Comparison of ENCODE assay signal across 24 cellular contexts in genomic region chr3:154745925-154746324, GRCh38.
A peak's percentile ranks its signal among the peaks of the same experiment; 100 is the strongest.
DNase-seq lines count a peak whose midpoint lies in the region; ATAC-seq and TF ChIP-seq lines count a peak whose summit lies in the region.
"Had no signal": no experiment of that assay in that cellular context is flagged by ENCODE, and none has a peak within 500 bp of the region (broad histone marks: within the 10 kb centered on the region; RNA-seq: fewer than 3 reads in every experiment).

No MANE protein-coding gene starts in this region.

- H3K9me3 ChIP-seq in GM23248 (ENCODE audit: low read depth) (no peaks in the 10 kb centered on the region), PC-3 (ENCODE audit: low read length) (no peaks in the 10 kb centered on the region)
- H3K9me3 ChIP-seq: thyroid gland had no signal

- H3K4me3 ChIP-seq in GM23248: no peak overlapping the region
- H3K4me3 ChIP-seq in PC-3 (ENCODE audit: low read length): no peak overlapping the region
- H3K4me3 ChIP-seq in fibroblast of pulmonary artery (replicated peaks; ENCODE audit: low read depth, low read length): no peak overlapping the region
- H3K4me3 ChIP-seq: neural progenitor cell, thyroid gland had no signal

- H3K9me2 ChIP-seq in GM23248 (ENCODE audit: insufficient read depth) (no peaks in the 10 kb centered on the region), PC-3 (replicated peaks; ENCODE audit: low read length) (no peaks in the 10 kb centered on the region)

- peak; percentile 60 for TF ChIP-seq CTCF in PC-3 (conservative IDR thresholded peaks at IDR 0.05; ENCODE audit: low read depth, low read length)
- peak; percentile 13 for TF ChIP-seq CTCF in fibroblast of pulmonary artery (IDR thresholded peaks at IDR 0.05; ENCODE audit: low read length, missing control alignments)

- H3K27ac ChIP-seq in GM23248: no peak overlapping the region
- H3K27ac ChIP-seq in PC-3 (ENCODE audit: low read length): no peak overlapping the region
- H3K27ac ChIP-seq: neural progenitor cell, thyroid gland had no signal

- 0 out of 2 replicates have a peak, but pooled peaks have one; percentile 40 for ATAC-seq in PC-3
- ATAC-seq: stimulated activated memory B cell treated with anti-CD40 and anti-IgM and Interleukin-4, amounts not matched to agents 10 μg/mL and 1 μg/mL and 100 μg/mL, for 72 hours had no signal

- H3K9me3 Mint-ChIP-seq in activated T-helper 2 cell treated with anti-CD3 and anti-CD28 coated beads, Interferon-gamma antibody, Interleukin-2, Interleukin-4, amounts not matched to agents 10 μg/mL and 5 μg/mL and 100 μg/mL, durations not matched to agents 14 hours and 24 hours and 36 hours: peaks cover 11% of the 10 kb centered on the region

- H3K27ac Mint-ChIP-seq in activated T-helper 2 cell treated with anti-CD3 and anti-CD28 coated beads, Interferon-gamma antibody, Interleukin-2, Interleukin-4, amounts not matched to agents 10 μg/mL and 5 μg/mL and 100 μg/mL, durations not matched to agents 14 hours and 24 hours and 36 hours: no peak overlapping the region
- H3K27ac Mint-ChIP-seq: CD4-positive, alpha-beta T cell; endodermal cell; neural progenitor cell; stimulated activated memory B cell treated with anti-CD40 and anti-IgM and Interleukin-4, amounts not matched to agents 10 μg/mL and 1 μg/mL and 100 μg/mL, for 72 hours had no signal

- DNase-seq in DMS 273 (lab: John Stamatoyannopoulos, UW; ENCODE audit: unreplicated experiment) (peak; percentile 22), DMS 273 treated with DMSO at 0.1 percent for 48 hours (lab: John Stamatoyannopoulos, UW) (no peak), GM23248 (peak; percentile 5), PC-3 (peak; percentile 25), fibroblast of pulmonary artery (ENCODE audit: low read depth) (no peak), AG08395 (ENCODE audit: low spot score) (no peak)
- DNase-seq in activated T-helper 2 cell treated with anti-CD3 and anti-CD28 coated beads, Interferon-gamma antibody, Interleukin-2, Interleukin-4, amounts not matched to agents 10 μg/mL and 5 μg/mL and 100 μg/mL, durations not matched to agents 14 hours and 24 hours and 36 hours (ENCODE audit: low spot score): no peak
- no peak for DNase-seq in effector CD4-positive, alpha-beta T cell
- DNase-seq: 8988T; activated CD4-positive, alpha-beta T cell treated with anti-CD3 and anti-CD28 coated beads for 4 hours; activated CD8-positive, alpha-beta memory T cell treated with anti-CD3 and anti-CD28 coated beads, Interleukin-2, amount 50 U/mL, for 4 hours; activated naive CD4-positive, alpha-beta T cell treated with Interleukin-2 at 50 U/mL for 16 hours; aorta; CD4-positive, alpha-beta T cell; endodermal cell; foreskin fibroblast; midbrain; NCI-H2081 treated with DMSO at 0.1 percent for 48 hours; NK-92 treated with Interleukin-12 subunit alpha and Interleukin-12 subunit beta, amount 100 ng/mL, for 24 hours; SIG-M5; T-helper 9 cell had no signal

- H2AFZ ChIP-seq in GM23248: no peak overlapping the region
- no peak overlapping the region for H2AFZ ChIP-seq in PC-3 (ENCODE audit: low read length)
- H2AFZ ChIP-seq: neural progenitor cell had no signal

- no peaks in the 10 kb centered on the region for H3K79me2 ChIP-seq in GM23248 (ENCODE audit: insufficient read depth)
- no peaks in the 10 kb centered on the region for H3K79me2 ChIP-seq in PC-3 (ENCODE audit: low read length)

- no peak overlapping the region for H3K4me2 ChIP-seq in GM23248 (ENCODE audit: unreplicated experiment)
- no peak overlapping the region for H3K4me2 ChIP-seq in PC-3 (ENCODE audit: low read length)
- H3K4me2 ChIP-seq: neural progenitor cell had no signal

- CTCF ChIA-PET in PC-3 (lab: Charles Lee): no interaction called here

- H3K4me1 ChIP-seq in GM23248 (ENCODE audit: insufficient read depth) (no peaks in the 10 kb centered on the region), PC-3 (ENCODE audit: insufficient read depth, low read length) (no peaks in the 10 kb centered on the region)
- H3K4me1 ChIP-seq: neural progenitor cell, thyroid gland had no signal

- H3K36me3 ChIP-seq in GM23248 (ENCODE audit: low read depth) (no peaks in the 10 kb centered on the region), PC-3 (ENCODE audit: low read depth, low read length) (no peaks in the 10 kb centered on the region)
- H3K36me3 ChIP-seq: neural progenitor cell, thyroid gland had no signal

- POLR2A ChIA-PET in PC-3 (lab: Charles Lee; ENCODE audit: unreplicated experiment): interaction anchor here (0.6 kb wide), 1 partner anchor 893 kb away, joined by 3 read pairs; no protein-coding TSS in a partner anchor

- no peaks in the 10 kb centered on the region for H3F3A ChIP-seq in GM23248 (ENCODE audit: insufficient read depth)
- no peaks in the 10 kb centered on the region for H3F3A ChIP-seq in PC-3 (ENCODE audit: low read length, unreplicated experiment)

- H3K36me3 Mint-ChIP-seq in activated T-helper 2 cell treated with anti-CD3 and anti-CD28 coated beads, Interferon-gamma antibody, Interleukin-2, Interleukin-4, amounts not matched to agents 10 μg/mL and 5 μg/mL and 100 μg/mL, durations not matched to agents 14 hours and 24 hours and 36 hours (ENCODE audit: low read depth): no peaks in the 10 kb centered on the region
- H3K36me3 Mint-ChIP-seq: neural progenitor cell; stimulated activated memory B cell treated with anti-CD40 and anti-IgM and Interleukin-4, amounts not matched to agents 10 μg/mL and 1 μg/mL and 100 μg/mL, for 72 hours had no signal

- H3K27me3 ChIP-seq in GM23248 (replicated peaks; ENCODE audit: insufficient read depth): no peaks in the 10 kb centered on the region
- H3K27me3 ChIP-seq in PC-3 (ENCODE audit: low read length): peaks cover 12% of the 10 kb centered on the region; the same call in 1 of the 2 replicates
- H3K27me3 ChIP-seq: neural progenitor cell, thyroid gland had no signal

- H3K9ac ChIP-seq in GM23248 (no peak overlapping the region), PC-3 (ENCODE audit: low read length) (no peak overlapping the region)
- H3K9ac ChIP-seq: neural progenitor cell had no signal

- H3K4me1 Mint-ChIP-seq in activated T-helper 2 cell treated with anti-CD3 and anti-CD28 coated beads, Interferon-gamma antibody, Interleukin-2, Interleukin-4, amounts not matched to agents 10 μg/mL and 5 μg/mL and 100 μg/mL, durations not matched to agents 14 hours and 24 hours and 36 hours (ENCODE audit: low read depth): no peaks in the 10 kb centered on the region
- H3K4me1 Mint-ChIP-seq: neural progenitor cell; stimulated activated memory B cell treated with anti-CD40 and anti-IgM and Interleukin-4, amounts not matched to agents 10 μg/mL and 1 μg/mL and 100 μg/mL, for 72 hours had no signal

- BruUV-seq in PC-3 (replicated peaks; lab: Mats Ljungman, UMichigan): no TSS peak

- in situ Hi-C loops in GM23248 (cut with MboI): no loop called here

- intact Hi-C loops in PC-3 (cut with micrococcal nuclease): loop anchor here (1.0 kb wide), 1 partner anchor 411 kb away; no protein-coding TSS in a partner anchor
- intact Hi-C loops in activated T-helper 2 cell treated with anti-CD3 and anti-CD28 coated beads, Interferon-gamma antibody, Interleukin-2, Interleukin-4, amounts not matched to agents 10 μg/mL and 5 μg/mL and 100 μg/mL, durations not matched to agents 14 hours and 24 hours and 36 hours (cut with micrococcal nuclease): no loop called here

- no peaks in the 10 kb centered on the region for H3K27me3 Mint-ChIP-seq in activated T-helper 2 cell treated with anti-CD3 and anti-CD28 coated beads, Interferon-gamma antibody, Interleukin-2, Interleukin-4, amounts not matched to agents 10 μg/mL and 5 μg/mL and 100 μg/mL, durations not matched to agents 14 hours and 24 hours and 36 hours (ENCODE audit: low read depth)
- H3K27me3 Mint-ChIP-seq: CD4-positive, alpha-beta T cell; stimulated activated memory B cell treated with anti-CD40 and anti-IgM and Interleukin-4, amounts not matched to agents 10 μg/mL and 1 μg/mL and 100 μg/mL, for 72 hours had no signal

- 19 to 22% methylated on average over 1 of the region's 1 CpG for WGBS in GM23248 (ENCODE audit: low coverage in 1 of 2, low lambda C conversion rate in 2 of 2, missing lambda C conversion rate in 2 of 2), 2 experiments

- H4K20me1 ChIP-seq in GM23248 (ENCODE audit: insufficient read depth) (no peaks in the 10 kb centered on the region), PC-3 (ENCODE audit: low read length) (no peaks in the 10 kb centered on the region)

- H3K4me3 Mint-ChIP-seq in activated T-helper 2 cell treated with anti-CD3 and anti-CD28 coated beads, Interferon-gamma antibody, Interleukin-2, Interleukin-4, amounts not matched to agents 10 μg/mL and 5 μg/mL and 100 μg/mL, durations not matched to agents 14 hours and 24 hours and 36 hours (ENCODE audit: low read depth): no peak overlapping the region
- H3K4me3 Mint-ChIP-seq: CD4-positive, alpha-beta T cell; endodermal cell; neural progenitor cell; stimulated activated memory B cell treated with anti-CD40 and anti-IgM and Interleukin-4, amounts not matched to agents 10 μg/mL and 1 μg/mL and 100 μg/mL, for 72 hours had no signal

Comparison
In these comparisons a context has a peak if more than half of its experiments do, and no peak if none do; other contexts are left out.
1. DNase-seq: peak in DMS 273 (single experiment), GM23248 (single experiment) and PC-3 (single experiment); none in DMS 273 treated with DMSO at 0.1 percent for 48 hours (single experiment), fibroblast of pulmonary artery (single experiment), activated T-helper 2 cell treated with anti-CD3 and anti-CD28 coated beads, Interferon-gamma antibody, Interleukin-2, Interleukin-4, amounts not matched to agents 10 μg/mL and 5 μg/mL and 100 μg/mL, durations not matched to agents 14 hours and 24 hours and 36 hours (single experiment), AG08395 (single experiment) and effector CD4-positive, alpha-beta T cell (single experiment).